In genomic region chr12:104581000-104581570, GRCh38 we compare ENCODE assay signal across 1 cellular context.
TF ChIP-seq lines count a peak whose summit lies in the region.

No MANE protein-coding gene starts in this region.

TF ChIP-seq in IMR-90, 13 proteins besides CTCF, POLR2A, EP300 and RAD21 (continued from another document):
- TF ChIP-seq USF2 (IDR thresholded peaks at IDR 0.05; ENCODE audit: low read depth, low read length) = no peak
- no peak for TF ChIP-seq BHLHE40 (IDR thresholded peaks at IDR 0.05; ENCODE audit: low read depth, low read length)
- TF ChIP-seq MAFK (IDR thresholded peaks at IDR 0.05; ENCODE audit: low read depth, low read length) = no peak
- no peak for TF ChIP-seq SMC3 (IDR thresholded peaks at IDR 0.05; ENCODE audit: low read depth, low read length)
